Comparison of ENCODE assay signal across 8 cellular contexts in genomic region chr10:95363303-95363912, GRCh38.
DNase-seq lines count a peak whose midpoint lies in the region; ATAC-seq and TF ChIP-seq lines count a peak whose summit lies in the region.

No MANE protein-coding gene starts in this region.

- ATAC-seq in Right ventricle myocardium superior (ENCODE audit: poor library complexity) (peak; percentile 54), GM21825 (IDR thresholded peaks at IDR 0.05; ENCODE audit: unreplicated experiment) (peak; percentile 82)

- WGBS in liver: 3% methylated on average over 2 of the region's 2 CpGs

- H3K4me1 ChIP-seq in SJCRH30 (peaks cover 4% of the 10 kb centered on the region; the same call in 1 of the 2 replicates), liver (ENCODE audit: control insufficient read depth in 4 of 4, insufficient read depth in 4 of 4, low read length in 3 of 4) (peaks cover 0 to 2% (median 0%) of the 10 kb centered on the region in 4 donors)

- TF ChIP-seq CTCF in LNCaP clone FGC (IDR thresholded peaks at IDR 0.05; ENCODE audit: control insufficient read depth, extremely low read depth, insufficient read depth) (peak; percentile 87), liver (IDR thresholded peaks at IDR 0.05; ENCODE audit: low read depth, low read length, missing input control) (peak; percentile 85)

- no peaks in the 10 kb centered on the region for H3K27me3 ChIP-seq in SJCRH30
- H3K27me3 ChIP-seq in liver (ENCODE audit: control insufficient read depth in 4 of 4, insufficient read depth in 4 of 4, low read length in 3 of 4): no peaks in the 10 kb centered on the region

- H3K9ac ChIP-seq in liver (ENCODE audit: low read depth in 1 of 2, low read length in 2 of 2): no peak overlapping the region

- H3K4me3 ChIP-seq in LNCaP clone FGC (ENCODE audit: low read depth, low read length): no peak overlapping the region
- no peak overlapping the region for H3K4me3 ChIP-seq in SJCRH30
- H3K4me3 ChIP-seq in liver (ENCODE audit: low read depth in 1 of 3, low read length in 3 of 3): no peak overlapping the region

- no peaks in the 10 kb centered on the region for H3K36me3 ChIP-seq in SJCRH30
- peaks cover 0 to 10% (median 3%) of the 10 kb centered on the region in 4 donors for H3K36me3 ChIP-seq in liver (ENCODE audit: control insufficient read depth in 4 of 4, insufficient read depth in 3 of 4, low read depth in 1 of 4, low read length in 3 of 4)

- H3K9me3 ChIP-seq in SJCRH30 (replicated peaks) (no peaks in the 10 kb centered on the region), liver (ENCODE audit: control insufficient read depth in 4 of 4, low read length in 3 of 4) (no peaks in the 10 kb centered on the region)

- TF ChIP-seq RAD21 in liver (IDR thresholded peaks at IDR 0.05): peak; percentile 98 to 99

- intact Hi-C loops in Right ventricle myocardium superior (cut with DNase I): loop anchor here (5.0 kb wide), 1 partner anchor 116 kb away; no protein-coding TSS in a partner anchor
- intact Hi-C loops in cardiac septum (cut with DNase I): loop anchor here (1.0 to 5.0 kb wide), 3 partner anchors 66 to 181 kb away; no protein-coding TSS in a partner anchor

- DNase-seq in Right ventricle myocardium superior: no peak
- DNase-seq in cardiac septum (ENCODE audit: low spot score): no peak
- DNase-seq in LNCaP clone FGC (ENCODE audit: low read depth): peak; percentile 30
- peak; percentile 29 to 78 for DNase-seq in SJCRH30
- DNase-seq in central memory CD4-positive, alpha-beta T cell: peak; percentile 34
- DNase-seq in stromal cell of bone marrow (ENCODE audit: low read depth): peak; percentile 36

- no peak overlapping the region for H3K27ac ChIP-seq in SJCRH30
- H3K27ac ChIP-seq in liver (ENCODE audit: low read depth in 1 of 2, low read length in 2 of 2): no peak overlapping the region

TF ChIP-seq in liver, 16 proteins besides CTCF, POLR2A, EP300 and RAD21:
- TF ChIP-seq YY1 (IDR thresholded peaks at IDR 0.05) (no peak), EGR1 (IDR thresholded peaks at IDR 0.05; ENCODE audit: low read depth in 2 of 2) (no peak), ATF3 (IDR thresholded peaks at IDR 0.05) (no peak), REST (IDR thresholded peaks at IDR 0.05) (no peak), NR2F2 (IDR thresholded peaks at IDR 0.05) (no peak), RXRA (IDR thresholded peaks at IDR 0.05) (no peak), TAF1 (conservative IDR thresholded peaks at IDR 0.05) (no peak), MAX (IDR thresholded peaks at IDR 0.05) (no peak), GABPA (IDR thresholded peaks at IDR 0.05 in 1 of 2, conservative IDR thresholded peaks at IDR 0.05 in 1 of 2) (no peak), HNF4G (IDR thresholded peaks at IDR 0.05) (no peak), JUND (IDR thresholded peaks at IDR 0.05) (no peak), FOXA2 (IDR thresholded peaks at IDR 0.05) (no peak), SP1 (IDR thresholded peaks at IDR 0.05) (no peak), HNF4A (conservative IDR thresholded peaks at IDR 0.05) (no peak), ZBTB33 (IDR thresholded peaks at IDR 0.05) (no peak), FOXA1 (IDR thresholded peaks at IDR 0.05) (no peak)

Comparison
In these comparisons a context has a peak if more than half of its experiments do, and no peak if none do; other contexts are left out.
1. DNase-seq: peak in LNCaP clone FGC (single experiment), SJCRH30 (2 of 2), central memory CD4-positive, alpha-beta T cell (single experiment) and stromal cell of bone marrow (single experiment); none in Right ventricle myocardium superior (single experiment) and cardiac septum (single experiment).